In genomic region chr2:219274392-219274921, GRCh38 we compare ENCODE assay signal across 9 cellular contexts. TPM values are rescaled to one million over a fixed set of nuclear protein-coding genes. Genes with fewer than 3 reads are reported as not detected.
A peak's percentile ranks its signal among the peaks of the same experiment; 100 is the strongest.
DNase-seq lines count a peak whose midpoint lies in the region; ATAC-seq, FAIRE-seq and TF ChIP-seq lines count a peak whose summit lies in the region.
"Had no signal": no experiment of that assay in that cellular context is flagged by ENCODE, and none has a peak within 500 bp of the region (broad histone marks: within the 10 kb centered on the region; RNA-seq: fewer than 3 reads in every experiment).

No MANE protein-coding gene starts in this region.

- peaks cover 35% of the 10 kb centered on the region for H3K4me1 Mint-ChIP-seq in GM23338

- H3K9me3 ChIP-seq in skeletal muscle tissue (ENCODE audit: control insufficient read depth in 3 of 3, low read length in 3 of 3), result no peaks in the 10 kb centered on the region
- no peaks in the 10 kb centered on the region for H3K9me3 ChIP-seq in MM.1S (replicated peaks; ENCODE audit: insufficient read depth, low read length)

- H3K36me3 ChIP-seq in GM23338 (ENCODE audit: insufficient read depth) (no peaks in the 10 kb centered on the region), skeletal muscle tissue (ENCODE audit: control insufficient read depth in 3 of 3, insufficient read depth in 3 of 3, low read length in 3 of 3) (no peaks in the 10 kb centered on the region), MM.1S (replicated peaks; ENCODE audit: insufficient read depth, low read length) (no peaks in the 10 kb centered on the region)

- H3K9me3 Mint-ChIP-seq in GM23338, result no peaks in the 10 kb centered on the region

- H3K9ac ChIP-seq in skeletal muscle tissue (ENCODE audit: low read depth in 1 of 3, low read length in 3 of 3) (peak overlapping the region; percentile 16 to 79 (median 47)), MM.1S (ENCODE audit: low read length) (no peak overlapping the region)

- no peak overlapping the region; the same call in 1 of the 2 replicates for H3K4me3 ChIP-seq in GM23338
- H3K4me3 ChIP-seq in foreskin fibroblast (ENCODE audit: low read depth in 1 of 2, low read length in 2 of 2), result no peak overlapping the region
- H3K4me3 ChIP-seq in skeletal muscle tissue (ENCODE audit: low read length in 3 of 3), result peak overlapping the region in 1 of 3 donors; percentile 58
- H3K4me3 ChIP-seq in MM.1S (ENCODE audit: low read length), result no peak overlapping the region

- peak; percentile 8 for ATAC-seq in GM23338

- no peaks in the 10 kb centered on the region for H3K79me2 ChIP-seq in GM23338 (replicated peaks; ENCODE audit: insufficient read depth)
- no peaks in the 10 kb centered on the region for H3K79me2 ChIP-seq in MM.1S (ENCODE audit: low read length)

- no peaks in the 10 kb centered on the region for H3K36me3 Mint-ChIP-seq in GM23338 (ENCODE audit: low read depth)

- no peak for FAIRE-seq in frontal cortex (lab: Jason Lieb, UNC)

- no peak overlapping the region for H3K27ac Mint-ChIP-seq in GM23338

- no peak for TF ChIP-seq CTCF in GM23338 (conservative IDR thresholded peaks at IDR 0.05; ENCODE audit: low read depth in 2 of 2)
- no peak for TF ChIP-seq CTCF in foreskin fibroblast (IDR thresholded peaks at IDR 0.05; ENCODE audit: low read depth, low read length)
- no peak for TF ChIP-seq CTCF in MM.1S (IDR thresholded peaks at IDR 0.05; ENCODE audit: low read length)

- no peaks in the 10 kb centered on the region for H4K20me1 ChIP-seq in GM23338 (replicated peaks; ENCODE audit: insufficient read depth)
- no peaks in the 10 kb centered on the region for H4K20me1 ChIP-seq in MM.1S (ENCODE audit: insufficient read depth, low read length)

- H2AFZ ChIP-seq in GM23338, result peak overlapping the region; percentile 69; the same call in 1 of the 2 replicates
- H2AFZ ChIP-seq in MM.1S (ENCODE audit: low read length), result no peak overlapping the region

- peaks cover 28% of the 10 kb centered on the region for H3K4me1 ChIP-seq in GM23338 (ENCODE audit: insufficient read depth)
- H3K4me1 ChIP-seq in skeletal muscle tissue (ENCODE audit: control insufficient read depth in 3 of 3, insufficient read depth in 3 of 3, low read length in 3 of 3), result peaks cover 24 to 36% (median 28%) of the 10 kb centered on the region in 3 donors
- peaks cover 16% of the 10 kb centered on the region for H3K4me1 ChIP-seq in MM.1S (ENCODE audit: low read length)

- H3K9me2 ChIP-seq in GM23338 (ENCODE audit: insufficient read depth), result no peaks in the 10 kb centered on the region
- no peaks in the 10 kb centered on the region for H3K9me2 ChIP-seq in MM.1S (replicated peaks; ENCODE audit: insufficient read depth, low read length)

- H3K27me3 Mint-ChIP-seq in GM23338 (ENCODE audit: insufficient read depth, low read depth, poor library complexity), result peaks cover 28% of the 10 kb centered on the region

- H3K27ac ChIP-seq in GM23338 (ENCODE audit: low read depth) (no peak overlapping the region), skeletal muscle tissue (ENCODE audit: low read depth, low read length) (peak overlapping the region; percentile 88), MM.1S (ENCODE audit: low read length) (no peak overlapping the region)

- H3K4me2 ChIP-seq in GM23338 (peak overlapping the region; percentile 69), MM.1S (ENCODE audit: low read depth, low read length) (no peak overlapping the region)

- H3F3A ChIP-seq in GM23338 (replicated peaks; ENCODE audit: low read depth) (no peaks in the 10 kb centered on the region), MM.1S (ENCODE audit: insufficient read depth, low read length) (peaks cover 11% of the 10 kb centered on the region)

- DNase-seq in GM23338 (ENCODE audit: low spot score) (peak; percentile 72), SW480 (ENCODE audit: low spot score) (peak; percentile 81), foreskin fibroblast (peak; percentile 74 to 85), frontal cortex (ENCODE audit: low spot score in 2 of 2) (no peak), OCI-M2 (lab: John Stamatoyannopoulos, UW; ENCODE audit: unreplicated experiment) (no peak), MM.1S (no peak)
- DNase-seq in activated CD4-positive, alpha-beta T cell treated with anti-CD3 and anti-CD28 coated beads, Interleukin-2, amount 50 U/mL, for 48 hours, result no peak

- H3K27me3 ChIP-seq in GM23338 (ENCODE audit: insufficient read depth) (no peaks in the 10 kb centered on the region), skeletal muscle tissue (ENCODE audit: control insufficient read depth in 3 of 3, insufficient read depth in 3 of 3, low read length in 3 of 3) (no peaks in the 10 kb centered on the region), MM.1S (replicated peaks; ENCODE audit: insufficient read depth, low read length) (no peaks in the 10 kb centered on the region)

- H3K4me3 Mint-ChIP-seq in GM23338, result no peak overlapping the region; the same call in 2 of the 3 replicates

TF ChIP-seq in GM23338, 12 proteins besides CTCF, POLR2A, EP300 and RAD21 (continues in another document):
- TF ChIP-seq ZNF462 (CRISPR knock-in tag; IDR thresholded peaks at IDR 0.05) (no peak), ZNF331 (CRISPR knock-in tag; IDR thresholded peaks at IDR 0.05; ENCODE audit: low read depth) (no peak), CREB1 (CRISPR knock-in tag; IDR thresholded peaks at IDR 0.05; ENCODE audit: low read depth) (no peak), EZH2phosphoT487 (IDR thresholded peaks at IDR 0.05; ENCODE audit: unreplicated experiment) (no peak)

RNA-seq across cellular contexts. Expression of gene DNAJB2, which starts 4.7 kb away (rescaled TPM):
- 25.5 and 25.9 TPM in 2 replicates for total RNA-seq in GM23338 (2014; rRNA removed; shearing (Covaris generic))
- polyA plus RNA-seq in GM23338 (2016; fragmentation: Nextera tagmentation; extraction: Ambion mirVana), result 6.4 and 9.0 TPM in 2 replicates
- total RNA-seq in skeletal muscle tissue, result 49.6 TPM
- total RNA-seq in frontal cortex, result 46.1 TPM

RNA-seq across cellular contexts. Expression of gene TUBA4A, which starts 20.7 kb away (rescaled TPM):
- 77.7 and 89.6 TPM in 2 replicates for total RNA-seq in GM23338 (2014; rRNA removed; shearing (Covaris generic))
- polyA plus RNA-seq in GM23338 (2016; fragmentation: Nextera tagmentation; extraction: Ambion mirVana), result 43.3 and 44.3 TPM in 2 replicates
- total RNA-seq in skeletal muscle tissue (30.8 TPM), frontal cortex (2.0 TPM)

RNA-seq across cellular contexts. Expression of gene TUBA4B, which starts 21.4 kb away (rescaled TPM):
- 0.14 TPM in 1 of 2 replicates, not detected in the other for total RNA-seq in GM23338 (2014; rRNA removed; shearing (Covaris generic))
- 0.17 TPM in 1 of 2 replicates, not detected in the other for polyA plus RNA-seq in GM23338 (2016; fragmentation: Nextera tagmentation; extraction: Ambion mirVana)
- total RNA-seq in skeletal muscle tissue, result not detected
- total RNA-seq in frontal cortex, result not detected
- total RNA-seq: urinary bladder had no signal
- polyA plus RNA-seq: urinary bladder had no signal

RNA-seq across cellular contexts. Expression of gene STK16, which starts 29.2 kb away (rescaled TPM):
- total RNA-seq in GM23338 (2014; rRNA removed; shearing (Covaris generic)), result 12.1 and 17.0 TPM in 2 replicates
- polyA plus RNA-seq in GM23338 (2016; fragmentation: Nextera tagmentation; extraction: Ambion mirVana), result 3.1 and 3.4 TPM in 2 replicates
- total RNA-seq in skeletal muscle tissue (6.3 TPM), frontal cortex (12.2 TPM)

RNA-seq across cellular contexts. Expression of gene GLB1L, which starts 29.2 kb away (rescaled TPM):
- 5.4 and 5.6 TPM in 2 replicates for total RNA-seq in GM23338 (2014; rRNA removed; shearing (Covaris generic))
- 1.7 TPM in 2 replicates for polyA plus RNA-seq in GM23338 (2016; fragmentation: Nextera tagmentation; extraction: Ambion mirVana)
- 13.0 TPM for total RNA-seq in skeletal muscle tissue
- total RNA-seq in frontal cortex, result 4.9 TPM

Comparison
In these comparisons a context has a peak if more than half of its experiments do, and no peak if none do; other contexts are left out.
1. DNase-seq: peak in GM23338 (single experiment), SW480 (single experiment) and foreskin fibroblast (2 of 2); none in frontal cortex (0 of 2), OCI-M2 (single experiment), MM.1S (single experiment) and activated CD4-positive, alpha-beta T cell treated with anti-CD3 and anti-CD28 coated beads, Interleukin-2, amount 50 U/mL, for 48 hours (0 of 2).
2. RNA of gene TUBA4A, which starts 20.7 kb away (total RNA-seq): 77.7 to 89.6 TPM in GM23338 and 30.8 TPM in skeletal muscle tissue (single experiment); 2.0 TPM in frontal cortex (single experiment); every median in the first group is over 10 times any median in the second.